ENCODE assay signal across 1 cellular context in the genomic region with DNA sequence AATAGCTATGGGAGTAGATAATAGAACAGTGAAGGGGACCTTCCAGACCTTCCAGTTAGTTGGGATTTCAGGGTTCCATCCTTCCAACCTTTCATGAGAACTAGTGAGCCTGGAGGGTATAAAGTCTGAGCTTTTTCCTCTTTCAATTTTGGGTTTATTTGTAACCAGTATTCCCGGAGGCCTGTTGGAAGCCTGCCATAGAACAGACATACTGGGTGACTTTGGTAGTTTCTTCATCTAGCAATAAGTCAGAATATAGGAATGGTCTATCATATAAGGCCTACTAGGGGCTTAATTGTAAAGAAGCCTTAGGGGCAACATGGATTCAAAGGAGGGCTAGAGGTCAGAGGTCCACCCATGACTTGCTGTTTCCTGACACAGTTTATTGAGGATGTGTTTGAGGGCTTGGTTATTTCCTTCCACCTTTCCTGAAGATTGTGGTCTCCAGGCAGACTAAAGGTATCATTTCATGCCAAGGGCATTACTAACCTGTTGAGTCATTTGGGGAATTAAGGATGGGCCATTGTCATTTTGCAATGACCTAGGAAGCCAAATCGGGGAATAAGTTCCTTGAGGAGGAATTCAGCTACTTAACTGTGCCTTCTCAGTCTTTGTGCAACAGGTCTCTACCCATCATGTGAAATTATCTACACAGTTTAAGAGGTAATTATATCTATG.
TF ChIP-seq lines count a peak whose summit lies in the region.

No MANE protein-coding gene starts in this region.

TF ChIP-seq in GM23338, 12 proteins besides CTCF, POLR2A, EP300 and RAD21:
- no peak for TF ChIP-seq STAT1 (IDR thresholded peaks at IDR 0.05; ENCODE audit: unreplicated experiment)
- TF ChIP-seq ZNF331 (CRISPR knock-in tag; IDR thresholded peaks at IDR 0.05; ENCODE audit: low read depth): no peak
- TF ChIP-seq JUNB (IDR thresholded peaks at IDR 0.05; ENCODE audit: unreplicated experiment): no peak
- TF ChIP-seq, protein P1, sequence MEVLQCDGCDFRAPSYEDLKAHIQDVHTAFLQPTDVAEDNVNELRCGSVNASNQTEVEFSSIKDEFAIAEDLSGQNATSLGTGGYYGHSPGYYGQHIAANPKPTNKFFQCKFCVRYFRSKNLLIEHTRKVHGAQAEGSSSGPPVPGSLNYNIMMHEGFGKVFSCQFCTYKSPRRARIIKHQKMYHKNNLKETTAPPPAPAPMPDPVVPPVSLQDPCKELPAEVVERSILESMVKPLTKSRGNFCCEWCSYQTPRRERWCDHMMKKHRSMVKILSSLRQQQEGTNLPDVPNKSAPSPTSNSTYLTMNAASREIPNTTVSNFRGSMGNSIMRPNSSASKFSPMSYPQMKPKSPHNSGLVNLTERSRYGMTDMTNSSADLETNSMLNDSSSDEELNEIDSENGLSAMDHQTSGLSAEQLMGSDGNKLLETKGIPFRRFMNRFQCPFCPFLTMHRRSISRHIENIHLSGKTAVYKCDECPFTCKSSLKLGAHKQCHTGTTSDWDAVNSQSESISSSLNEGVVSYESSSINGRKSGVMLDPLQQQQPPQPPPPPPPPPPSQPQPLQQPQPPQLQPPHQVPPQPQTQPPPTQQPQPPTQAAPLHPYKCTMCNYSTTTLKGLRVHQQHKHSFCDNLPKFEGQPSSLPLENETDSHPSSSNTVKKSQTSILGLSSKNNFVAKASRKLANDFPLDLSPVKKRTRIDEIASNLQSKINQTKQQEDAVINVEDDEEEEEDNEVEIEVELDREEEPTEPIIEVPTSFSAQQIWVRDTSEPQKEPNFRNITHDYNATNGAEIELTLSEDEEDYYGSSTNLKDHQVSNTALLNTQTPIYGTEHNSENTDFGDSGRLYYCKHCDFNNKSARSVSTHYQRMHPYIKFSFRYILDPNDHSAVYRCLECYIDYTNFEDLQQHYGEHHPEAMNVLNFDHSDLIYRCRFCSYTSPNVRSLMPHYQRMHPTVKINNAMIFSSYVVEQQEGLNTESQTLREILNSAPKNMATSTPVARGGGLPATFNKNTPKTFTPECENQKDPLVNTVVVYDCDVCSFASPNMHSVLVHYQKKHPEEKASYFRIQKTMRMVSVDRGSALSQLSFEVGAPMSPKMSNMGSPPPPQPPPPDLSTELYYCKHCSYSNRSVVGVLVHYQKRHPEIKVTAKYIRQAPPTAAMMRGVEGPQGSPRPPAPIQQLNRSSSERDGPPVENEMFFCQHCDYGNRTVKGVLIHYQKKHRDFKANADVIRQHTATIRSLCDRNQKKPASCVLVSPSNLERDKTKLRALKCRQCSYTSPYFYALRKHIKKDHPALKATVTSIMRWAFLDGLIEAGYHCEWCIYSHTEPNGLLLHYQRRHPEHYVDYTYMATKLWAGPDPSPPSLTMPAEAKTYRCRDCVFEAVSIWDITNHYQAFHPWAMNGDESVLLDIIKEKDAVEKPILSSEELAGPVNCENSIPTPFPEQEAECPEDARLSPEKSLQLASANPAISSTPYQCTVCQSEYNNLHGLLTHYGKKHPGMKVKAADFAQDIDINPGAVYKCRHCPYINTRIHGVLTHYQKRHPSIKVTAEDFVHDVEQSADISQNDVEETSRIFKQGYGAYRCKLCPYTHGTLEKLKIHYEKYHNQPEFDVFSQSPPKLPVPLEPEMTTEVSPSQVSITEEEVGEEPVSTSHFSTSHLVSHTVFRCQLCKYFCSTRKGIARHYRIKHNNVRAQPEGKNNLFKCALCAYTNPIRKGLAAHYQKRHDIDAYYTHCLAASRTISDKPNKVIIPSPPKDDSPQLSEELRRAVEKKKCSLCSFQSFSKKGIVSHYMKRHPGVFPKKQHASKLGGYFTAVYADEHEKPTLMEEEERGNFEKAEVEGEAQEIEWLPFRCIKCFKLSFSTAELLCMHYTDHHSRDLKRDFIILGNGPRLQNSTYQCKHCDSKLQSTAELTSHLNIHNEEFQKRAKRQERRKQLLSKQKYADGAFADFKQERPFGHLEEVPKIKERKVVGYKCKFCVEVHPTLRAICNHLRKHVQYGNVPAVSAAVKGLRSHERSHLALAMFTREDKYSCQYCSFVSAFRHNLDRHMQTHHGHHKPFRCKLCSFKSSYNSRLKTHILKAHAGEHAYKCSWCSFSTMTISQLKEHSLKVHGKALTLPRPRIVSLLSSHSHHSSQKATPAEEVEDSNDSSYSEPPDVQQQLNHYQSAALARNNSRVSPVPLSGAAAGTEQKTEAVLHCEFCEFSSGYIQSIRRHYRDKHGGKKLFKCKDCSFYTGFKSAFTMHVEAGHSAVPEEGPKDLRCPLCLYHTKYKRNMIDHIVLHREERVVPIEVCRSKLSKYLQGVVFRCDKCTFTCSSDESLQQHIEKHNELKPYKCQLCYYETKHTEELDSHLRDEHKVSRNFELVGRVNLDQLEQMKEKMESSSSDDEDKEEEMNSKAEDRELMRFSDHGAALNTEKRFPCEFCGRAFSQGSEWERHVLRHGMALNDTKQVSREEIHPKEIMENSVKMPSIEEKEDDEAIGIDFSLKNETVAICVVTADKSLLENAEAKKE (CRISPR knock-in tag; IDR thresholded peaks at IDR 0.05): no peak
- no peak for TF ChIP-seq POLR2AphosphoS5 (IDR thresholded peaks at IDR 0.05; ENCODE audit: low read depth)
- no peak for TF ChIP-seq CREB1 (CRISPR knock-in tag; IDR thresholded peaks at IDR 0.05; ENCODE audit: low read depth)
- TF ChIP-seq, protein P2, sequence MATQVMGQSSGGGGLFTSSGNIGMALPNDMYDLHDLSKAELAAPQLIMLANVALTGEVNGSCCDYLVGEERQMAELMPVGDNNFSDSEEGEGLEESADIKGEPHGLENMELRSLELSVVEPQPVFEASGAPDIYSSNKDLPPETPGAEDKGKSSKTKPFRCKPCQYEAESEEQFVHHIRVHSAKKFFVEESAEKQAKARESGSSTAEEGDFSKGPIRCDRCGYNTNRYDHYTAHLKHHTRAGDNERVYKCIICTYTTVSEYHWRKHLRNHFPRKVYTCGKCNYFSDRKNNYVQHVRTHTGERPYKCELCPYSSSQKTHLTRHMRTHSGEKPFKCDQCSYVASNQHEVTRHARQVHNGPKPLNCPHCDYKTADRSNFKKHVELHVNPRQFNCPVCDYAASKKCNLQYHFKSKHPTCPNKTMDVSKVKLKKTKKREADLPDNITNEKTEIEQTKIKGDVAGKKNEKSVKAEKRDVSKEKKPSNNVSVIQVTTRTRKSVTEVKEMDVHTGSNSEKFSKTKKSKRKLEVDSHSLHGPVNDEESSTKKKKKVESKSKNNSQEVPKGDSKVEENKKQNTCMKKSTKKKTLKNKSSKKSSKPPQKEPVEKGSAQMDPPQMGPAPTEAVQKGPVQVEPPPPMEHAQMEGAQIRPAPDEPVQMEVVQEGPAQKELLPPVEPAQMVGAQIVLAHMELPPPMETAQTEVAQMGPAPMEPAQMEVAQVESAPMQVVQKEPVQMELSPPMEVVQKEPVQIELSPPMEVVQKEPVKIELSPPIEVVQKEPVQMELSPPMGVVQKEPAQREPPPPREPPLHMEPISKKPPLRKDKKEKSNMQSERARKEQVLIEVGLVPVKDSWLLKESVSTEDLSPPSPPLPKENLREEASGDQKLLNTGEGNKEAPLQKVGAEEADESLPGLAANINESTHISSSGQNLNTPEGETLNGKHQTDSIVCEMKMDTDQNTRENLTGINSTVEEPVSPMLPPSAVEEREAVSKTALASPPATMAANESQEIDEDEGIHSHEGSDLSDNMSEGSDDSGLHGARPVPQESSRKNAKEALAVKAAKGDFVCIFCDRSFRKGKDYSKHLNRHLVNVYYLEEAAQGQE (IDR thresholded peaks at IDR 0.05; ENCODE audit: unreplicated experiment): no peak
- TF ChIP-seq, protein P3, sequence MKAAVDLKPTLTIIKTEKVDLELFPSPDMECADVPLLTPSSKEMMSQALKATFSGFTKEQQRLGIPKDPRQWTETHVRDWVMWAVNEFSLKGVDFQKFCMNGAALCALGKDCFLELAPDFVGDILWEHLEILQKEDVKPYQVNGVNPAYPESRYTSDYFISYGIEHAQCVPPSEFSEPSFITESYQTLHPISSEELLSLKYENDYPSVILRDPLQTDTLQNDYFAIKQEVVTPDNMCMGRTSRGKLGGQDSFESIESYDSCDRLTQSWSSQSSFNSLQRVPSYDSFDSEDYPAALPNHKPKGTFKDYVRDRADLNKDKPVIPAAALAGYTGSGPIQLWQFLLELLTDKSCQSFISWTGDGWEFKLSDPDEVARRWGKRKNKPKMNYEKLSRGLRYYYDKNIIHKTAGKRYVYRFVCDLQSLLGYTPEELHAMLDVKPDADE (IDR thresholded peaks at IDR 0.05): no peak
- TF ChIP-seq ZNF114 (CRISPR knock-in tag; IDR thresholded peaks at IDR 0.05): no peak
- TF ChIP-seq NANOG (IDR thresholded peaks at IDR 0.05; ENCODE audit: borderline replicate concordance): no peak
- TF ChIP-seq EZH2phosphoT487 (IDR thresholded peaks at IDR 0.05; ENCODE audit: unreplicated experiment): no peak
- no peak for TF ChIP-seq EZH2 (IDR thresholded peaks at IDR 0.05; ENCODE audit: low read depth, unreplicated experiment)
